Comparison of ENCODE assay signal across 6 cellular contexts in the genomic region with DNA sequence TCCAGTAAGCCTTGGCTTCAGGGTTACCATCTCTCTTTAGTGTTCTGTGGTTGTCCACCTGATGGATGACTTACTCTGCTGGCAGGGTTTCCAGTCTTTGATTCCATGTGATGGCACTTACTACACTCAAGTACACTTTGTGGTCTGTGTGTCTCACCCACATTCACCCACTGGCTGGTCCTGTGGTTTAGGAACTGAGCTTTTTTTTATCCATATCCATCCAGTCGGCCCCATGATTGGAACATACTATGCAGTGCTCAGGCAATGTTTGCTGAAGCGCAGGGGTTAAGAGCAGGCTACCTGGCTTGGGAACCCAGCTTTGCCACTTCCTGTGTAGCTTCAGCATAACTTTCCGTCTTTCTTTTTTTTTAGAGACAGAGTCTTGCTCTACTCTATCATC.
A peak's percentile ranks its signal among the peaks of the same experiment; 100 is the strongest.
DNase-seq lines count a peak whose midpoint lies in the region; ATAC-seq and TF ChIP-seq lines count a peak whose summit lies in the region.

No MANE protein-coding gene starts in this region.

- peak; percentile 36 for DNase-seq in LoVo (ENCODE audit: low spot score)
- DNase-seq in activated CD8-positive, alpha-beta memory T cell treated with anti-CD3 and anti-CD28 coated beads, Interleukin-2, amount 50 U/mL, for 1 hour (ENCODE audit: extremely low read depth) = peak; percentile 18
- DNase-seq in nephron progenitor cell = no peak
- no peak for DNase-seq in pons (ENCODE audit: low spot score)
- no peak for DNase-seq in ecto neural progenitor cell (ENCODE audit: low spot score)

- no peaks in the 10 kb centered on the region for H3K9me3 Mint-ChIP-seq in nephron progenitor cell

- H3K4me3 Mint-ChIP-seq in nephron progenitor cell = no peak overlapping the region

- H3K36me3 Mint-ChIP-seq in nephron progenitor cell (ENCODE audit: low read depth) = peaks cover 10% of the 10 kb centered on the region

- H3K27ac Mint-ChIP-seq in nephron progenitor cell = peak overlapping the region; percentile 78

- H3K4me1 Mint-ChIP-seq in nephron progenitor cell = peaks cover 36% of the 10 kb centered on the region

- no peak for ATAC-seq in GM21528 (IDR thresholded peaks at IDR 0.05; ENCODE audit: low FRiP score, unreplicated experiment)

- H3K27me3 Mint-ChIP-seq in nephron progenitor cell (ENCODE audit: low read depth, poor library complexity) = no peaks in the 10 kb centered on the region

- TF ChIP-seq CTCF in nephron progenitor cell (IDR thresholded peaks at IDR 0.05) = no peak

Comparison
In these comparisons a context has a peak if more than half of its experiments do, and no peak if none do; other contexts are left out.
1. DNase-seq: peak in LoVo (single experiment) and activated CD8-positive, alpha-beta memory T cell treated with anti-CD3 and anti-CD28 coated beads, Interleukin-2, amount 50 U/mL, for 1 hour (single experiment); none in nephron progenitor cell (single experiment), pons (single experiment) and ecto neural progenitor cell (single experiment).